31 cellular contexts compared by ENCODE assay signal in genomic region chr12:102763016-102763415, GRCh38.
"Had no signal": no experiment of that assay in that cellular context is flagged by ENCODE, and none has a peak within 500 bp of the region (broad histone marks: within the 10 kb centered on the region; RNA-seq: fewer than 3 reads in every experiment).

No MANE protein-coding gene starts in this region.

- ATAC-seq: activated naive CD8-positive, alpha-beta T cell treated with anti-CD3 and anti-CD28 coated beads, Interleukin-2, amount 50 U/mL, for 24 hours; K562; PC-3 had no signal

- H3K36me3 ChIP-seq: ascending aorta, Peyer's patch, SJSA1 had no signal

- H3K4me3 Mint-ChIP-seq: activated B cell treated with CpG ODN at 0.5 μM for 24 hours; activated CD4-positive, alpha-beta memory T cell treated with anti-CD3 and anti-CD28 coated beads for 36 hours; activated naive CD4-positive, alpha-beta T cell treated with anti-CD3 and anti-CD28 coated beads, Interleukin-2, amount 10 ng/mL, durations not matched to agents 7 days and 5 days; activated naive CD8-positive, alpha-beta T cell; activated naive CD8-positive, alpha-beta T cell treated with anti-CD3 and anti-CD28 coated beads, Interleukin-2, amount 50 U/mL, for 24 hours; T-helper 1 cell treated with Interleukin-12 subunit alpha and Interleukin-12 subunit beta and Interleukin-4 antibody, amounts not matched to agents 30 μg/mL and 1 μg/mL, for 36 hours; T-helper 2 cell treated with Interferon-gamma antibody and Interleukin-4, amounts not matched to agents 5 μg/mL and 100 μg/mL, for 36 hours had no signal

- H3K9ac ChIP-seq: SK-N-SH had no signal

- H3K4me3 ChIP-seq: ascending aorta, K562, Peyer's patch, SJSA1 had no signal

- H3K9me3 ChIP-seq: ascending aorta, Peyer's patch, SJSA1, SK-N-SH had no signal

- DNase-seq: activated B cell treated with CpG ODN at 0.5 μM for 24 hours; activated CD4-positive, alpha-beta memory T cell treated with anti-CD3 and anti-CD28 coated beads for 36 hours; activated CD4-positive, alpha-beta T cell treated with anti-CD3 and anti-CD28 coated beads for 4 hours; activated CD4-positive, alpha-beta T cell treated with anti-CD3 and anti-CD28 coated beads, Interleukin-2, amount 50 U/mL, for 1 hour; activated CD4-positive, CD25-positive, alpha-beta regulatory T cell treated with anti-CD3 and anti-CD28 coated beads, Interleukin-2, amount 50 U/mL, for 72 hours; activated CD8-positive, alpha-beta memory T cell treated with anti-CD3 and anti-CD28 coated beads, Interleukin-2, amount 50 U/mL, for 4 hours; activated effector memory CD4-positive, alpha-beta T cell treated with Interleukin-2 at 50 U/mL for 16 hours; activated naive CD4-positive, alpha-beta T cell treated with anti-CD3 and anti-CD28 coated beads, Interleukin-2, amount 10 ng/mL, durations not matched to agents 7 days and 5 days; activated naive CD8-positive, alpha-beta T cell treated with anti-CD3 and anti-CD28 coated beads, Interleukin-2, amount 50 U/mL, for 24 hours; activated T-cell treated with anti-CD3 and anti-CD28 coated beads, Interleukin-2, amount 50 U/mL, for 48 hours; amygdala; NCI-H1105; NCI-H1417 treated with DMSO at 0.1 percent for 48 hours; NCI-H1930; NCI-H2081 treated with DMSO at 0.1 percent for 48 hours; NCI-H226; NCI-H446 treated with DMSO at 0.1 percent for 48 hours; NCI-H524; NCI-H69; NK-92 treated with Interleukin-12 subunit alpha and Interleukin-12 subunit beta, amount 100 ng/mL, for 24 hours; PC-3; Peyer's patch; RPMI8226; SHP77 treated with DMSO at 0.1 percent for 48 hours; SK-N-SH had no signal

- H3K27ac Mint-ChIP-seq: activated B cell treated with CpG ODN at 0.5 μM for 24 hours; activated CD4-positive, alpha-beta memory T cell treated with anti-CD3 and anti-CD28 coated beads for 36 hours; activated naive CD4-positive, alpha-beta T cell treated with anti-CD3 and anti-CD28 coated beads, Interleukin-2, amount 10 ng/mL, durations not matched to agents 7 days and 5 days; activated naive CD8-positive, alpha-beta T cell; activated naive CD8-positive, alpha-beta T cell treated with anti-CD3 and anti-CD28 coated beads, Interleukin-2, amount 50 U/mL, for 24 hours; T-helper 1 cell treated with Interleukin-12 subunit alpha and Interleukin-12 subunit beta and Interleukin-4 antibody, amounts not matched to agents 30 μg/mL and 1 μg/mL, for 36 hours; T-helper 2 cell treated with Interferon-gamma antibody and Interleukin-4, amounts not matched to agents 5 μg/mL and 100 μg/mL, for 36 hours had no signal

- FAIRE-seq: K562 had no signal

- H3K36me3 Mint-ChIP-seq: activated CD4-positive, alpha-beta memory T cell treated with anti-CD3 and anti-CD28 coated beads for 36 hours; activated naive CD4-positive, alpha-beta T cell treated with anti-CD3 and anti-CD28 coated beads, Interleukin-2, amount 10 ng/mL, durations not matched to agents 7 days and 5 days; activated naive CD8-positive, alpha-beta T cell had no signal

- H3K27ac ChIP-seq: ascending aorta, Peyer's patch, SJSA1 had no signal

- H3K9me3 Mint-ChIP-seq: activated B cell treated with CpG ODN at 0.5 μM for 24 hours; activated CD4-positive, alpha-beta memory T cell treated with anti-CD3 and anti-CD28 coated beads for 36 hours; activated naive CD4-positive, alpha-beta T cell treated with anti-CD3 and anti-CD28 coated beads, Interleukin-2, amount 10 ng/mL, durations not matched to agents 7 days and 5 days; activated naive CD8-positive, alpha-beta T cell treated with anti-CD3 and anti-CD28 coated beads, Interleukin-2, amount 50 U/mL, for 24 hours; T-helper 1 cell treated with Interleukin-12 subunit alpha and Interleukin-12 subunit beta and Interleukin-4 antibody, amounts not matched to agents 30 μg/mL and 1 μg/mL, for 36 hours; T-helper 2 cell treated with Interferon-gamma antibody and Interleukin-4, amounts not matched to agents 5 μg/mL and 100 μg/mL, for 36 hours had no signal

- H3K4me1 Mint-ChIP-seq: activated B cell treated with CpG ODN at 0.5 μM for 24 hours; activated naive CD4-positive, alpha-beta T cell treated with anti-CD3 and anti-CD28 coated beads, Interleukin-2, amount 10 ng/mL, durations not matched to agents 7 days and 5 days; activated naive CD8-positive, alpha-beta T cell treated with anti-CD3 and anti-CD28 coated beads, Interleukin-2, amount 50 U/mL, for 24 hours had no signal

- H3K27me3 ChIP-seq: ascending aorta, Peyer's patch, SJSA1 had no signal

- H3K4me1 ChIP-seq: ascending aorta, Peyer's patch, SJSA1 had no signal

- H3K27me3 Mint-ChIP-seq: activated CD4-positive, alpha-beta memory T cell treated with anti-CD3 and anti-CD28 coated beads for 36 hours; activated naive CD4-positive, alpha-beta T cell treated with anti-CD3 and anti-CD28 coated beads, Interleukin-2, amount 10 ng/mL, durations not matched to agents 7 days and 5 days; activated naive CD8-positive, alpha-beta T cell treated with anti-CD3 and anti-CD28 coated beads, Interleukin-2, amount 50 U/mL, for 24 hours had no signal

- H3K4me2 ChIP-seq: SK-N-SH had no signal
